10 cellular contexts compared by ENCODE assay signal in genomic region chr10:4546500-4546899, GRCh38.
DNase-seq lines count a peak whose midpoint lies in the region; ATAC-seq lines count a peak whose summit lies in the region.
"Had no signal": no experiment of that assay in that cellular context is flagged by ENCODE, and none has a peak within 500 bp of the region (broad histone marks: within the 10 kb centered on the region; RNA-seq: fewer than 3 reads in every experiment).

No MANE protein-coding gene starts in this region.

- peaks cover 18% of the 10 kb centered on the region for H3K27me3 Mint-ChIP-seq in activated CD4-positive, alpha-beta T cell treated with anti-CD3 and anti-CD28 coated beads for 36 hours

- no peaks in the 10 kb centered on the region for H3K36me3 Mint-ChIP-seq in activated CD4-positive, alpha-beta T cell treated with anti-CD3 and anti-CD28 coated beads for 36 hours (ENCODE audit: low read depth)

- CTCF ChIA-PET in activated CD4-positive, alpha-beta T cell treated with anti-CD3 and anti-CD28 coated beads for 36 hours (lab: Charles Lee): no interaction called here

- H3K27ac Mint-ChIP-seq in activated CD4-positive, alpha-beta T cell treated with anti-CD3 and anti-CD28 coated beads for 36 hours: no peak overlapping the region

- intact Hi-C loops in activated CD4-positive, alpha-beta T cell treated with anti-CD3 and anti-CD28 coated beads for 36 hours (cut with DNase I, micrococcal nuclease): loop anchor here in 1 of 2 experiments (1.0 kb wide), 1 partner anchor 106 kb away; no protein-coding TSS in a partner anchor

- peaks cover 8% of the 10 kb centered on the region for H3K4me1 Mint-ChIP-seq in activated CD4-positive, alpha-beta T cell treated with anti-CD3 and anti-CD28 coated beads for 36 hours

- POLR2A ChIA-PET in activated CD4-positive, alpha-beta T cell treated with anti-CD3 and anti-CD28 coated beads for 36 hours (lab: Charles Lee): no interaction called here

- no peaks in the 10 kb centered on the region for H3K9me3 Mint-ChIP-seq in activated CD4-positive, alpha-beta T cell treated with anti-CD3 and anti-CD28 coated beads for 36 hours (ENCODE audit: low read depth)

- DNase-seq in activated CD4-positive, alpha-beta T cell treated with anti-CD3 and anti-CD28 coated beads for 36 hours: peak; percentile 48
- DNase-seq in activated CD4-positive, alpha-beta T cell treated with anti-CD3 and anti-CD28 coated beads, Interleukin-2, amount 50 U/mL, for 1 hour: no peak
- peak; percentile 4 to 10 for DNase-seq in activated CD4-positive, alpha-beta T cell treated with anti-CD3 and anti-CD28 coated beads, Interleukin-2, amount 50 U/mL, for 4 hours
- DNase-seq in glomerular visceral epithelial cell (ENCODE audit: extremely low spot score): peak; percentile 91
- DNase-seq in stimulated activated CD8-positive, alpha-beta memory T cell treated with anti-CD3 and anti-CD28 coated beads, Interleukin-12 subunit alpha, Interleukin-12 subunit beta, amount 100 ng/mL, for 24 hours (ENCODE audit: extremely low read depth): peak; percentile 14
- no peak for DNase-seq in medulla oblongata (ENCODE audit: extremely low spot score)
- no peak for DNase-seq in NCI-H510A treated with DMSO at 0.1 percent for 48 hours (lab: John Stamatoyannopoulos, UW)
- DNase-seq: psoas muscle, SIG-M5 had no signal

- no peak overlapping the region for H3K4me3 Mint-ChIP-seq in activated CD4-positive, alpha-beta T cell treated with anti-CD3 and anti-CD28 coated beads for 36 hours

- peak; percentile 94 for ATAC-seq in activated CD4-positive, alpha-beta T cell treated with anti-CD3 and anti-CD28 coated beads for 36 hours
- ATAC-seq in GM18511 (IDR thresholded peaks at IDR 0.05; ENCODE audit: unreplicated experiment): no peak
- ATAC-seq: psoas muscle had no signal

Comparison
In these comparisons a context has a peak if more than half of its experiments do, and no peak if none do; other contexts are left out.
1. DNase-seq: peak in activated CD4-positive, alpha-beta T cell treated with anti-CD3 and anti-CD28 coated beads for 36 hours (single experiment), activated CD4-positive, alpha-beta T cell treated with anti-CD3 and anti-CD28 coated beads, Interleukin-2, amount 50 U/mL, for 4 hours (2 of 2), glomerular visceral epithelial cell (single experiment) and stimulated activated CD8-positive, alpha-beta memory T cell treated with anti-CD3 and anti-CD28 coated beads, Interleukin-12 subunit alpha, Interleukin-12 subunit beta, amount 100 ng/mL, for 24 hours (single experiment); none in activated CD4-positive, alpha-beta T cell treated with anti-CD3 and anti-CD28 coated beads, Interleukin-2, amount 50 U/mL, for 1 hour (single experiment), medulla oblongata (single experiment) and NCI-H510A treated with DMSO at 0.1 percent for 48 hours (single experiment).